In the genomic region with DNA sequence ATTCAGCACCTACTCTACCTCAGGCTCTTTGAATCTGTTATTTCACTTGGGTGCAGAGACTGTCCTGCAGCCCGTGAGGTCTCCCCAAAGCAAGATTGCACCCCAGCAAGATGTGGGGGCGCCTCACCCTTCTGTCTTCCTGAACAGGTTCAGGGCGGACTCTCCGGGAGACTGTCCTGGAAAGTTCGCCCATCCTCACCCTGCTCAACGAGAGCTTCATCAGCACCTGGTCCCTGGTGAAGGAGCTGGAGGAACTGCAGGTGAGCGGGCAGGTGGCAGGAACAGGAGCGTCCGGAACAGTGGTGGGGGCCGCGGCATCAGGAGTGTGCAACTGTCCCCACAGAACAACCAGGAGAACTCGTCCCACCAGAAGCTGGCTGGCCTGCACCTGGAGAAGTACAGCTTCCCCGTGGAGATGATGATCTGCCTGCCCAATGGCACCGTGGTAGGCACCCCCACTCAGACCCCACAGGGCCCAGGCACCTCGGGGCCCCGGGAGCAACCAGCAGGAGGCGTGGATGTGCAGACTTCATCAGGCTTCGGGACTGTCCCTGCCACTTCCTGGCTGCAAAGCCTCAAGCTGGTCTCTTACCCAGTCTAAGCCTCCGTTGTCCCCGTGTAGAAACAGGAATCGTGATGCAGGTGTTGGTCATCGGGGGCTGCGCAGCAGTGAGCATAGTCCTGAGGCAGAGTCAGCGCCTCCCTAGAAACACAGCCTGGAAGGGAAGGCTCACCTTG, we compare ENCODE assay signal across 22 cellular contexts. TPM values are rescaled to one million over a fixed set of nuclear protein-coding genes. Genes with fewer than 3 reads are reported as not detected.
DNase-seq lines count a peak whose midpoint lies in the region; FAIRE-seq and TF ChIP-seq lines count a peak whose summit lies in the region.
"Had no signal": no experiment of that assay in that cellular context is flagged by ENCODE, and none has a peak within 500 bp of the region (broad histone marks: within the 10 kb centered on the region; RNA-seq: fewer than 3 reads in every experiment).

No MANE protein-coding gene starts in this region.

- DNase-seq in GM06990 (ENCODE audit: extremely low read depth, insufficient read length) (no peak), GM12891 (ENCODE audit: insufficient read length, low spot score) (no peak), RPMI8226 (peak; percentile 39), islet precursor cell (peak; percentile 45), NCI-H146 (lab: John Stamatoyannopoulos, UW) (no peak), NOMO-1 treated with dmso at 0.1 percent for 144 hours (lab: John Stamatoyannopoulos, UW; ENCODE audit: unreplicated experiment) (no peak), GM20000 (ENCODE audit: low spot score) (no peak), NCI-H1417 treated with DMSO at 0.1 percent for 48 hours (lab: John Stamatoyannopoulos, UW) (no peak)
- DNase-seq: activated CD4-positive, alpha-beta T cell treated with anti-CD3 and anti-CD28 coated beads, Interleukin-2, amount 10 ng/mL, durations not matched to agents 24 days and 14 days; activated CD8-positive, alpha-beta memory T cell treated with anti-CD3 and anti-CD28 coated beads, Interleukin-2, amount 50 U/mL, for 4 hours; CD8-positive, alpha-beta T cell; cortex of kidney; NCI-H2029; NCI-H345; NCI-H82; nucleus accumbens; small intestine; stimulated activated CD4-positive, alpha-beta T cell treated with anti-CD3 and anti-CD28 coated beads, Interleukin-2, amount 100 ng/mL, for 48 hours; stomach had no signal

- H3K4me3 ChIP-seq in GM06990 (replicated peaks; ENCODE audit: low read depth, low read length): no peak overlapping the region
- H3K4me3 ChIP-seq: SJSA1, stomach, tibial nerve had no signal

- H3K27me3 ChIP-seq in GM06990 (replicated peaks; ENCODE audit: control insufficient read depth, insufficient read depth, low read length): no peaks in the 10 kb centered on the region
- H3K27me3 ChIP-seq: SJSA1, stomach, tibial nerve had no signal

- TF ChIP-seq CTCF in GM06990 (IDR thresholded peaks at IDR 0.05; ENCODE audit: insufficient read depth, low read length, poor library complexity, severe bottlenecking): peak; percentile 24
- no peak for TF ChIP-seq CTCF in GM20000 (IDR thresholded peaks at IDR 0.05; ENCODE audit: extremely low read depth, missing control alignments)

- no peak for TF ChIP-seq POLR2A in GM12891 (IDR thresholded peaks at IDR 0.05; ENCODE audit: low read depth, low read length)

- no peak for FAIRE-seq in GM12891 (lab: Jason Lieb, UNC)
- FAIRE-seq: endometrium, small intestine had no signal

- no peaks in the 10 kb centered on the region for H3K36me3 ChIP-seq in GM06990 (ENCODE audit: control insufficient read depth, insufficient read depth, low read length)

TF ChIP-seq in GM12891, 5 proteins besides CTCF, POLR2A, EP300 and RAD21:
- TF ChIP-seq PAX5 (IDR thresholded peaks at IDR 0.05; ENCODE audit: insufficient read depth, low read length, severe bottlenecking) (no peak), TAF1 (IDR thresholded peaks at IDR 0.05; ENCODE audit: low read depth, low read length) (no peak), POU2F2 (IDR thresholded peaks at IDR 0.05; ENCODE audit: low read depth, low read length) (no peak), POLR2AphosphoS5 (IDR thresholded peaks at IDR 0.05; ENCODE audit: low read depth, low read length) (no peak), SPI1 (IDR thresholded peaks at IDR 0.05; ENCODE audit: low read depth, low read length) (peak; percentile 20; the same call in 1 of the 2 replicates)

RNA-seq across cellular contexts. Expression of gene MTFR1L, which starts 5.9 kb away (rescaled TPM):
- 31.3 TPM for polyA plus RNA-seq in GM12891 (2012; ENCODE audit: low read depth, missing spikeins)

RNA-seq across cellular contexts. Expression of gene SELENON, which starts 13.9 kb away (rescaled TPM):
- polyA plus RNA-seq in GM12891 (2012; ENCODE audit: low read depth, missing spikeins): 2.9 TPM

RNA-seq across cellular contexts. Expression of gene AUNIP, which starts 45.4 kb away (rescaled TPM):
- 4.4 TPM for polyA plus RNA-seq in GM12891 (2012; ENCODE audit: low read depth, missing spikeins)

Comparison
In these comparisons a context has a peak if more than half of its experiments do, and no peak if none do; other contexts are left out.
1. DNase-seq: peak in RPMI8226 (single experiment) and islet precursor cell (single experiment); none in GM06990 (single experiment), GM12891 (single experiment), NCI-H146 (single experiment), NOMO-1 treated with dmso at 0.1 percent for 144 hours (single experiment), GM20000 (single experiment) and NCI-H1417 treated with DMSO at 0.1 percent for 48 hours (single experiment).